In genomic region chr17:13143001-13143400, GRCh38 we compare ENCODE assay signal across 5 cellular contexts.
"Had no signal": no experiment of that assay in that cellular context is flagged by ENCODE, and none has a peak within 500 bp of the region (broad histone marks: within the 10 kb centered on the region; RNA-seq: fewer than 3 reads in every experiment).

No MANE protein-coding gene starts in this region.

- H3K4me3 ChIP-seq: GM23248, K562 had no signal

- ATAC-seq: K562 had no signal

- H3K27ac ChIP-seq: GM23248 had no signal

- DNase-seq: GM23248, H9, HCEC 1CT, IMR-90 had no signal
